8 cellular contexts compared by ENCODE assay signal in the genomic region with DNA sequence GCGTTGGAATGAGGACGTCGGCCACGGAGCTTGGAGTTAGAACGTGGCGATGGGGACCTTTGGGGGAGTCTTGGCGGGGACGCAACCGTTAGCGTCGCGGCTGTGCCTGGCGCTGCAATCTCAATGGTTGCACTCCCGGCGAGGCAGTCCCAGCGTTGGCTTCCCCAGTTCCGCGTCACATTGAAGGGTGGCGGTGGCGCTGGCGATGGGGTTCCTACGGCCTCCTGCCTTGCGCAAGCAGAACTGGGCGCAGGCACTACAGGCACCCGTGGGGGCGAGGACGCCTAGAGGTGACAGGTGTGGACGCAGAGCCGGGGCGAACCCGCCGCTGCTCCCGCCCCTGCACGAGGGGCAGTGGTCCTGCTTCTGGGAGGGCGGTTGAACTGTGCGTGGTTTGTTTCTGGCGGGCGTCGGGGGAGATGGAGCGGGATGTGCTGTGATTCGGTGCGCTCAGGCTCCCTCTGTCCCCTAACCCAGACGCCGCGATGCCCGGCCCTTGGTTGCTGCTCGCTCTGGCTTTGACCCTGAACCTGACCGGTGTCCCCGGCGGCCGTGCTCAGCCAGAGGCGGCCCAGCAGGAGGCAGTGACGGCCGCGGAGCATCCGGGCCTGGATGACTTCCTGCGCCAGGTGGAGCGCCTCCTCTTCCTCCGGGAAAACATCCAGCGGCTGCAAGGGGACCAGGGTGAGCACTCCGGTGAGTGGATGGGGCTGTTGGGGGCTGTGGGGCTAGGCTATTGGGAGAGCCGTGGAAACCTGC. TPM values are rescaled to one million over a fixed set of nuclear protein-coding genes. Genes with fewer than 3 reads are reported as not detected.
DNase-seq lines count a peak whose midpoint lies in the region; ATAC-seq and TF ChIP-seq lines count a peak whose summit lies in the region.

No MANE protein-coding gene starts in this region.

- peak; percentile 53 for DNase-seq in NCI-H748 (lab: John Stamatoyannopoulos, UW; ENCODE audit: unreplicated experiment)
- no peak for DNase-seq in NCI-H748 treated with DMSO at 0.1 percent for 48 hours (lab: John Stamatoyannopoulos, UW)
- peak; percentile 41 to 86 for DNase-seq in left lung
- no peak for DNase-seq in SHP77 treated with DMSO at 0.1 percent for 48 hours (lab: John Stamatoyannopoulos, UW)

- peak; percentile 70 for ATAC-seq in left lung
- no peak for ATAC-seq in GM19351 (IDR thresholded peaks at IDR 0.05; ENCODE audit: unreplicated experiment)
- no peak for ATAC-seq in HG02885 (IDR thresholded peaks at IDR 0.05; ENCODE audit: poor library complexity, unreplicated experiment)

- H3K4me1 ChIP-seq in left lung (peaks cover 15 to 17% of the 10 kb centered on the region in 2 donors), stomach smooth muscle (ENCODE audit: control insufficient read depth, insufficient read depth, low read length) (peaks cover 12% of the 10 kb centered on the region)

- H3K36me3 Mint-ChIP-seq in activated naive CD8-positive, alpha-beta T cell: no peaks in the 10 kb centered on the region

- intact Hi-C loops in left lung (cut with DNase I): no loop called here

- H3K9ac ChIP-seq in stomach smooth muscle (ENCODE audit: low read length in 2 of 2): no peak overlapping the region

- peaks cover 22% of the 10 kb centered on the region for H3K27me3 Mint-ChIP-seq in activated naive CD8-positive, alpha-beta T cell

- TF ChIP-seq CTCF in left lung (IDR thresholded peaks at IDR 0.05): no peak

- no peaks in the 10 kb centered on the region for H3K9me3 ChIP-seq in left lung
- no peaks in the 10 kb centered on the region for H3K9me3 ChIP-seq in stomach smooth muscle (ENCODE audit: control insufficient read depth in 2 of 2, low read length in 2 of 2)

- H3K4me3 Mint-ChIP-seq in activated naive CD8-positive, alpha-beta T cell: peak overlapping the region; percentile 80

- H3K4me1 Mint-ChIP-seq in activated naive CD8-positive, alpha-beta T cell (ENCODE audit: low read depth): peaks cover 10% of the 10 kb centered on the region

- H3K27ac ChIP-seq in left lung (no peak overlapping the region), stomach smooth muscle (ENCODE audit: low read length) (no peak overlapping the region)

- H3K27ac Mint-ChIP-seq in activated naive CD8-positive, alpha-beta T cell: no peak overlapping the region

- no peaks in the 10 kb centered on the region for H3K9me3 Mint-ChIP-seq in activated naive CD8-positive, alpha-beta T cell (ENCODE audit: low read depth)

- H3K36me3 ChIP-seq in left lung (no peaks in the 10 kb centered on the region), stomach smooth muscle (ENCODE audit: control insufficient read depth in 2 of 2, insufficient read depth in 2 of 2, low read length in 2 of 2) (no peaks in the 10 kb centered on the region)

- H3K27me3 ChIP-seq in left lung (peaks cover 43 to 68% of the 10 kb centered on the region in 2 donors), stomach smooth muscle (ENCODE audit: control insufficient read depth in 1 of 2, insufficient read depth in 2 of 2, low read length in 2 of 2) (peaks cover 43 to 53% of the 10 kb centered on the region in 2 donors)

- H3K4me3 ChIP-seq in left lung (peak overlapping the region in 1 of 2 donors; percentile 10), stomach smooth muscle (ENCODE audit: low read length in 2 of 2) (peak overlapping the region; percentile 13 to 64)

RNA-seq across cellular contexts. Expression of a gene that starts 1.0 kb away (rescaled TPM):
- not detected for total RNA-seq in left lung

Comparison
In these comparisons a context has a peak if more than half of its experiments do, and no peak if none do; other contexts are left out.
1. DNase-seq: peak in NCI-H748 (single experiment) and left lung (2 of 2); none in NCI-H748 treated with DMSO at 0.1 percent for 48 hours (single experiment) and SHP77 treated with DMSO at 0.1 percent for 48 hours (single experiment).